In the genomic region with DNA sequence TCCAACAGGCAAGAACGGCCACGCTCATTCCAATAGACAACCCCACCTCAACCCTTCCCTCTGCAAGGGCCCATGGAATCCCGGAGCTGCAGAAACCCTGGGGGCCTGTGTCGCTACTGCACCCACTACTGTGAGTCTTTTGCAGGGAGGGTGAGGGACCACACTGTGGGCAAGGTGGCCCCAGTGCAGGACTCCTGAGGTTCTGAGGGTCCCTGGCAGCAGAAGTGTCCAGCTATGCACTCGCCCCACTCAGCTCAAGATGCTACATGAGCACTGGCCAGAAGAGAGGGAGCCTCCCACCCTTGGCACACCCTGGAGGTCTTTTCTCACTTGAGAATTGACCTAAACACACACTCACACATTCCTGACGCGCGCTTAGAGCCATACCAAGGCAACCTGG, we compare ENCODE assay signal across 19 cellular contexts. TPM values are rescaled to one million over a fixed set of nuclear protein-coding genes. Genes with fewer than 3 reads are reported as not detected.
A peak's percentile ranks its signal among the peaks of the same experiment; 100 is the strongest.
DNase-seq lines count a peak whose midpoint lies in the region; ATAC-seq, FAIRE-seq and TF ChIP-seq lines count a peak whose summit lies in the region.
"Had no signal": no experiment of that assay in that cellular context is flagged by ENCODE, and none has a peak within 500 bp of the region (broad histone marks: within the 10 kb centered on the region; RNA-seq: fewer than 3 reads in every experiment).

No MANE protein-coding gene starts in this region.

- no peak overlapping the region for H3K4me3 ChIP-seq in GM23338
- no peak overlapping the region for H3K4me3 ChIP-seq in endodermal cell (ENCODE audit: low read length)
- H3K4me3 ChIP-seq in right atrium auricular region: no peak overlapping the region
- H3K4me3 ChIP-seq: BLaER1 treated with 17β-estradiol and CSF1 and Interleukin-3, amounts not matched to agents 10 nM and 100 nM; K562 had no signal

- peaks cover 22% of the 10 kb centered on the region; the same call in 1 of the 2 replicates for H3F3A ChIP-seq in GM23338 (replicated peaks; ENCODE audit: low read depth)

- peaks cover 5% of the 10 kb centered on the region; the same call in 1 of the 2 replicates for H4K20me1 ChIP-seq in GM23338 (replicated peaks; ENCODE audit: insufficient read depth)

- H3K9me3 Mint-ChIP-seq in GM23338: no peaks in the 10 kb centered on the region; the same call in 2 of the 3 replicates
- no peaks in the 10 kb centered on the region for H3K9me3 Mint-ChIP-seq in endodermal cell
- no peaks in the 10 kb centered on the region for H3K9me3 Mint-ChIP-seq in neural crest cell
- H3K9me3 Mint-ChIP-seq in type B pancreatic cell: no peaks in the 10 kb centered on the region

- H3K4me2 ChIP-seq in GM23338: no peak overlapping the region
- H3K4me2 ChIP-seq: BLaER1 treated with 17β-estradiol and CSF1 and Interleukin-3, amounts not matched to agents 10 nM and 100 nM had no signal

- H3K36me3 Mint-ChIP-seq in GM23338 (ENCODE audit: low read depth): no peaks in the 10 kb centered on the region; the same call in 2 of the 3 replicates
- H3K36me3 Mint-ChIP-seq in endodermal cell (ENCODE audit: low read depth): no peaks in the 10 kb centered on the region
- H3K36me3 Mint-ChIP-seq in neural crest cell (ENCODE audit: low read depth): no peaks in the 10 kb centered on the region
- no peaks in the 10 kb centered on the region for H3K36me3 Mint-ChIP-seq in type B pancreatic cell
- H3K36me3 Mint-ChIP-seq: CD4-positive, CD25-positive, alpha-beta regulatory T cell had no signal

- H3K27ac ChIP-seq in GM23338 (ENCODE audit: low read depth) (no peak overlapping the region), endodermal cell (ENCODE audit: low read depth, low read length) (peak overlapping the region; percentile 83), right atrium auricular region (no peak overlapping the region)
- H3K27ac ChIP-seq: BLaER1 treated with 17β-estradiol and CSF1 and Interleukin-3, amounts not matched to agents 10 nM and 100 nM; HL-60 had no signal

- H3K27me3 ChIP-seq in GM23338 (ENCODE audit: insufficient read depth): peaks cover 99% of the 10 kb centered on the region
- peaks cover 96% of the 10 kb centered on the region for H3K27me3 ChIP-seq in endodermal cell (ENCODE audit: control insufficient read depth, insufficient read depth, low read length, poor library complexity, severe bottlenecking)
- H3K27me3 ChIP-seq in right atrium auricular region: peaks cover 21 to 38% of the 10 kb centered on the region in 2 donors

- no peaks in the 10 kb centered on the region for H3K9me3 ChIP-seq in endodermal cell (ENCODE audit: control insufficient read depth, low read length)
- no peaks in the 10 kb centered on the region for H3K9me3 ChIP-seq in right atrium auricular region

- no peak for FAIRE-seq in HTR-8/SVneo (lab: Jason Lieb, UNC)
- FAIRE-seq: G401.6, GM12891, K562 had no signal

- peaks cover 95% of the 10 kb centered on the region for H3K27me3 Mint-ChIP-seq in GM23338 (ENCODE audit: insufficient read depth, low read depth, poor library complexity)
- H3K27me3 Mint-ChIP-seq in endodermal cell (ENCODE audit: insufficient read depth): peaks cover 99% of the 10 kb centered on the region
- peaks cover 100% of the 10 kb centered on the region for H3K27me3 Mint-ChIP-seq in neural crest cell (ENCODE audit: low read depth)
- peaks cover 99% of the 10 kb centered on the region for H3K27me3 Mint-ChIP-seq in type B pancreatic cell

- H3K27ac Mint-ChIP-seq in GM23338: no peak overlapping the region
- no peak overlapping the region for H3K27ac Mint-ChIP-seq in endodermal cell
- no peak overlapping the region for H3K27ac Mint-ChIP-seq in neural crest cell (ENCODE audit: unreplicated experiment)
- no peak overlapping the region for H3K27ac Mint-ChIP-seq in type B pancreatic cell
- H3K27ac Mint-ChIP-seq: HFFc6 had no signal

- WGBS in endodermal cell (ENCODE audit: insufficient coverage in 1 of 2, insufficient read length in 1 of 2), 2 experiments: 92 to 100% methylated on average over 2 to 8 of the region's 8 CpGs

- H2AFZ ChIP-seq in GM23338: no peak overlapping the region

- TF ChIP-seq CTCF in GM23338 (conservative IDR thresholded peaks at IDR 0.05; ENCODE audit: low read depth in 2 of 2) (no peak), endodermal cell (conservative IDR thresholded peaks at IDR 0.05) (peak; percentile 19), neural crest cell (conservative IDR thresholded peaks at IDR 0.05) (no peak), type B pancreatic cell (conservative IDR thresholded peaks at IDR 0.05) (no peak), right atrium auricular region (IDR thresholded peaks at IDR 0.05) (no peak)

- H3K4me3 Mint-ChIP-seq in GM23338 (no peak overlapping the region), endodermal cell (no peak overlapping the region), neural crest cell (peak overlapping the region; percentile 87), type B pancreatic cell (peak overlapping the region; percentile 2)
- H3K4me3 Mint-ChIP-seq: CD4-positive, CD25-positive, alpha-beta regulatory T cell; HFFc6 had no signal

- peaks cover 44% of the 10 kb centered on the region for H3K4me1 ChIP-seq in GM23338 (ENCODE audit: insufficient read depth)
- peaks cover 14% of the 10 kb centered on the region for H3K4me1 ChIP-seq in endodermal cell (ENCODE audit: control insufficient read depth, insufficient read depth, low read length)
- H3K4me1 ChIP-seq in right atrium auricular region: peaks cover 0 to 11% of the 10 kb centered on the region in 2 donors

- H3K36me3 ChIP-seq in GM23338 (ENCODE audit: insufficient read depth) (no peaks in the 10 kb centered on the region), endodermal cell (ENCODE audit: control insufficient read depth, insufficient read depth, low read length) (no peaks in the 10 kb centered on the region), right atrium auricular region (no peaks in the 10 kb centered on the region)
- H3K36me3 ChIP-seq: BLaER1 treated with 17β-estradiol and CSF1 and Interleukin-3, amounts not matched to agents 10 nM and 100 nM had no signal

- ATAC-seq in GM23338 (no peak), HG02759 (IDR thresholded peaks at IDR 0.05; ENCODE audit: unreplicated experiment) (no peak)
- ATAC-seq: K562 had no signal

- no peaks in the 10 kb centered on the region for H3K79me2 ChIP-seq in GM23338 (replicated peaks; ENCODE audit: insufficient read depth)

- H3K9me2 ChIP-seq in GM23338 (ENCODE audit: insufficient read depth): no peaks in the 10 kb centered on the region

- no peak overlapping the region for H3K9ac ChIP-seq in endodermal cell (ENCODE audit: extremely low read depth, low read length, poor library complexity, severe bottlenecking)
- H3K9ac ChIP-seq: BLaER1 treated with 17β-estradiol and CSF1 and Interleukin-3, amounts not matched to agents 10 nM and 100 nM had no signal

- DNase-seq in GM23338 (ENCODE audit: low spot score) (no peak), endodermal cell (no peak), neural crest cell (ENCODE audit: low read depth, low spot score) (no peak), type B pancreatic cell (ENCODE audit: extremely low spot score, unreplicated experiment) (no peak), HTR-8/SVneo (ENCODE audit: insufficient read length, low spot score) (no peak), right atrium auricular region (ENCODE audit: low spot score) (no peak)
- DNase-seq: ACHN; CD4-positive, CD25-positive, alpha-beta regulatory T cell; DMS 273 treated with DMSO at 0.1 percent for 48 hours; DMS79; HCEC 1CT; HFFc6 had no signal

- H3K4me1 Mint-ChIP-seq in GM23338 (peaks cover 50% of the 10 kb centered on the region), endodermal cell (peaks cover 28% of the 10 kb centered on the region), neural crest cell (peaks cover 32% of the 10 kb centered on the region), type B pancreatic cell (ENCODE audit: unreplicated experiment) (peaks cover 7% of the 10 kb centered on the region)

TF ChIP-seq in GM23338, 12 proteins besides CTCF, POLR2A, EP300 and RAD21:
- TF ChIP-seq, protein P1, sequence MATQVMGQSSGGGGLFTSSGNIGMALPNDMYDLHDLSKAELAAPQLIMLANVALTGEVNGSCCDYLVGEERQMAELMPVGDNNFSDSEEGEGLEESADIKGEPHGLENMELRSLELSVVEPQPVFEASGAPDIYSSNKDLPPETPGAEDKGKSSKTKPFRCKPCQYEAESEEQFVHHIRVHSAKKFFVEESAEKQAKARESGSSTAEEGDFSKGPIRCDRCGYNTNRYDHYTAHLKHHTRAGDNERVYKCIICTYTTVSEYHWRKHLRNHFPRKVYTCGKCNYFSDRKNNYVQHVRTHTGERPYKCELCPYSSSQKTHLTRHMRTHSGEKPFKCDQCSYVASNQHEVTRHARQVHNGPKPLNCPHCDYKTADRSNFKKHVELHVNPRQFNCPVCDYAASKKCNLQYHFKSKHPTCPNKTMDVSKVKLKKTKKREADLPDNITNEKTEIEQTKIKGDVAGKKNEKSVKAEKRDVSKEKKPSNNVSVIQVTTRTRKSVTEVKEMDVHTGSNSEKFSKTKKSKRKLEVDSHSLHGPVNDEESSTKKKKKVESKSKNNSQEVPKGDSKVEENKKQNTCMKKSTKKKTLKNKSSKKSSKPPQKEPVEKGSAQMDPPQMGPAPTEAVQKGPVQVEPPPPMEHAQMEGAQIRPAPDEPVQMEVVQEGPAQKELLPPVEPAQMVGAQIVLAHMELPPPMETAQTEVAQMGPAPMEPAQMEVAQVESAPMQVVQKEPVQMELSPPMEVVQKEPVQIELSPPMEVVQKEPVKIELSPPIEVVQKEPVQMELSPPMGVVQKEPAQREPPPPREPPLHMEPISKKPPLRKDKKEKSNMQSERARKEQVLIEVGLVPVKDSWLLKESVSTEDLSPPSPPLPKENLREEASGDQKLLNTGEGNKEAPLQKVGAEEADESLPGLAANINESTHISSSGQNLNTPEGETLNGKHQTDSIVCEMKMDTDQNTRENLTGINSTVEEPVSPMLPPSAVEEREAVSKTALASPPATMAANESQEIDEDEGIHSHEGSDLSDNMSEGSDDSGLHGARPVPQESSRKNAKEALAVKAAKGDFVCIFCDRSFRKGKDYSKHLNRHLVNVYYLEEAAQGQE (IDR thresholded peaks at IDR 0.05; ENCODE audit: unreplicated experiment): no peak
- no peak for TF ChIP-seq NANOG (IDR thresholded peaks at IDR 0.05; ENCODE audit: borderline replicate concordance)
- TF ChIP-seq JUNB (IDR thresholded peaks at IDR 0.05; ENCODE audit: unreplicated experiment): no peak
- no peak for TF ChIP-seq STAT1 (IDR thresholded peaks at IDR 0.05; ENCODE audit: unreplicated experiment)
- peak; percentile 37 for TF ChIP-seq EZH2 (IDR thresholded peaks at IDR 0.05; ENCODE audit: low read depth, unreplicated experiment)
- TF ChIP-seq ZNF114 (CRISPR knock-in tag; IDR thresholded peaks at IDR 0.05): no peak

RNA-seq across cellular contexts. Expression of gene PAX7, which starts 2.1 kb away (rescaled TPM):
- 0.03 TPM in 1 of 2 replicates, not detected in the other for total RNA-seq in GM23338 (2014; rRNA removed; shearing (Covaris generic))
- not detected in 2 replicates for polyA plus RNA-seq in GM23338 (2016; fragmentation: Nextera tagmentation; extraction: Ambion mirVana)
- total RNA-seq in endodermal cell: 1 to 10 TPM; 2.2 to 2.4 TPM
- 13.1 TPM for polyA plus RNA-seq in endodermal cell (2013, experiment 1 of 2)
- 12.1 TPM for polyA plus RNA-seq in endodermal cell (2013, experiment 2 of 2)
- total RNA-seq in neural crest cell: 10.2 and 10.9 TPM in 2 replicates
- total RNA-seq in type B pancreatic cell (ENCODE audit: low replicate concordance): 0.12 and 2.9 TPM in 2 replicates
- not detected for total RNA-seq in right atrium auricular region
- total RNA-seq: A172; CD4-positive, CD25-positive, alpha-beta regulatory T cell; HFFc6; K562 had no signal
- polyA plus RNA-seq: CD4-positive, CD25-positive, alpha-beta regulatory T cell; K562 had no signal

Comparison
In these comparisons a context has a peak if more than half of its experiments do, and no peak if none do; other contexts are left out.
1. H3K4me3 Mint-ChIP-seq: peak in neural crest cell (single experiment) and type B pancreatic cell (single experiment); none in GM23338 (single experiment) and endodermal cell (single experiment).